ENCODE assay signal across 13 cellular contexts in the genomic region with DNA sequence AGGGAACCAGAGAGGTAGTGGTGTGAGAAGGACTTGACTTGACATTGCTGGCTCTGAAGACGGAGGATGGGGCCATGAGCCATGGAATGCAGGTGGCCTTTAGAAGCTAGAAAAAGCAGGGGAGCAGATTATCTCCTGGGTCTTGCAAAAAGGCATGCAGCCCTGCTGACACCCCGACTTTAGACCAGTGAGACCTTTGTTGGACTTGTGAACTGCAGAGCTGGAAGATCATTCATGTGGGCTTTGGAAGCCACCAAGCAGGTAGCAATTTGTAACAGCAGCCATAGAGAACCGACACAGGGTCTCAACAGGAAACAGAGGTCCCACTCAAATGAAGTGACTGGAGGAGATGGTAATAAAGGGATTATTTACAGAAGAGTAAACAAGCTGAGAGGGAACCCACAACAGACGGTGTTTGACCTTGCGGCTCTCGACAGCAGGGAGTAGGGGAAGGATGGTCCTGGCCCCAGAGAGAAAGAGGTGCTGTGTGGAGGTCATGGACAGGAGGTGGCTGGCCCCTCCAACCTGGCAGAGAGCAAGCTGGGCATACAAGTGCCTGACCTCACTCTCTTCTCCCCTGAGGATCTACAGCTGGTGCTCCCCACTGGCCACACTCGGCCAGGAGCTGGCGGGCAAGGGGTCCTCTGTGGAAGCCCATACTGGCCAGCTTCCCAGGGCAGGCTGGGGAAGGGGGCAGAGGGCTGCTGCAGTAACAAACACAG.
"Had no signal": no experiment of that assay in that cellular context is flagged by ENCODE, and none has a peak within 500 bp of the region (broad histone marks: within the 10 kb centered on the region; RNA-seq: fewer than 3 reads in every experiment).

No MANE protein-coding gene starts in this region.

- H3K36me3 ChIP-seq: colonic mucosa, vagina had no signal

- H3K27me3 ChIP-seq: colonic mucosa, foreskin keratinocyte, vagina had no signal

- H3K9me3 ChIP-seq: colonic mucosa, prostate gland, vagina had no signal

- H3K27ac ChIP-seq: foreskin keratinocyte, left ventricle myocardium inferior, prostate gland, vagina had no signal

- H3K4me3 ChIP-seq: colonic mucosa, left ventricle myocardium inferior, prostate gland, vagina had no signal

- ATAC-seq: foreskin keratinocyte; naive thymus-derived CD8-positive, alpha-beta T cell had no signal

- H3K4me1 ChIP-seq: colonic mucosa, foreskin keratinocyte, left ventricle myocardium inferior, prostate gland had no signal

- DNase-seq: activated CD4-positive, alpha-beta T cell treated with anti-CD3 and anti-CD28 coated beads, Interleukin-2, amount 10 ng/mL, durations not matched to agents 7 days and 5 days; activated CD8-positive, alpha-beta memory T cell treated with anti-CD3 and anti-CD28 coated beads for 24 hours; activated naive CD4-positive, alpha-beta T cell; activated naive CD8-positive, alpha-beta T cell treated with anti-CD3 and anti-CD28 coated beads, Interleukin-2, amount 10 ng/mL, durations not matched to agents 7 days and 5 days; central memory CD4-positive, alpha-beta T cell; colonic mucosa; effector CD4-positive, alpha-beta T cell; foreskin keratinocyte; left ventricle myocardium inferior; naive thymus-derived CD8-positive, alpha-beta T cell; right cardiac atrium had no signal
